Comparison of ENCODE assay signal across 8 cellular contexts in the genomic region with DNA sequence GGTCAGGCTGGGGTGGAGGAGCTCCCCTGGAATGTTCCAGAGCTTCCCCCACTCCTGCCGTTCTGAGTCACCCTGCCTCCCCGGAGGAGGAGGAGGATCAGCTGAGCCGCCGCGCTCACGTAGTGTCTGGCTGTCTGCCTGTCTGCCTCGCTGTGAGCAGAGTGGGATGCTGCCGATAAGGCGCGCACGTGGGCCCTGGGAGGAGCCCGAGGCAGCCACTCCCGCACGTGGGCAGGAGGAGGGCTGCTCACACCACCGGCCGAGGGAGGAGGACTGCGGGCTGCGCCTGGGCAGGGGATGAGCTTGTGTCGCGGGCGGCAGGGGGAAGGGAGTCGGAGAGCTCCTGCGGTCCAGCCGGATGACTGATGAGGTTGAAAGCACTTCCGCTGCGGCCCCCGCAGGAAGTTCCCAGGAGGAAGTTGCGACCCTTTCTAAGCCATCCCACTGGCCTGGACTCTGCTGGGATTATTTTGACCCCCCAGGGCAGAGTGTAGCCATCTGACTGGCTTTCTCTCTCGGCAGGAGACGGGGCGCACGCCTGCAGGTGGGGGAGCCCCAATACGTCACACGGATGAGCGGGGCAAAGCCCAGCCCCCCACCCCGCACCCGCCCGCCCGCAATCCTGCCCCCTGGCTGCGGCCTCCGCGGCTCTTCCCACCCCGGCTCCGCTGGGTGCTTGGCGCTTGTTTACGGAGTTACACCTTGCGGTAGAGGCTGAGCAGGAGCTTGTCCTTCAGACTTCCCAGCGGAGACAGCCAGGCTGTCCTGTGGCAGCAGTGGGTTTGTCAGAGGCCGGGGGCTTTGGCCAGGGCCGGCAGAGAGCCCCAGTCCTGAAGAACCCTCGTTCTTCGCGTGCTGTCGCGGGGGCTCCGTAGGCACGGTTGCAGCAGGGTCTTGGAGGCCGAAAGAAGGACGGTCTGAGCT. TPM values are rescaled to one million over a fixed set of nuclear protein-coding genes. Genes with fewer than 3 reads are reported as not detected.
DNase-seq lines count a peak whose midpoint lies in the region; ATAC-seq and TF ChIP-seq lines count a peak whose summit lies in the region.

No MANE protein-coding gene starts in this region.

- peak overlapping the region; percentile 69 for H3K4me3 Mint-ChIP-seq in activated CD4-positive, alpha-beta memory T cell treated with anti-CD3 and anti-CD28 coated beads, Interleukin-2, amount 10 ng/mL, durations not matched to agents 7 days and 5 days

- CTCF ChIA-PET in AG04449 (lab: Yijun Ruan, JAX): interaction anchor here (0.6 to 2.4 kb wide), 7 partner anchors 8 to 129 kb away, joined by 3 to 10 read pairs (median 4); a partner anchor contains a TSS
- CTCF ChIA-PET in activated CD4-positive, alpha-beta memory T cell treated with anti-CD3 and anti-CD28 coated beads, Interleukin-2, amount 10 ng/mL, durations not matched to agents 7 days and 5 days (lab: Charles Lee): interaction anchor here (1.0 to 2.3 kb wide), 5 partner anchors 8 to 247 kb away, joined by 3 to 7 read pairs (median 5); a partner anchor contains a TSS

- H3K27ac Mint-ChIP-seq in activated CD4-positive, alpha-beta memory T cell treated with anti-CD3 and anti-CD28 coated beads, Interleukin-2, amount 10 ng/mL, durations not matched to agents 7 days and 5 days: peak overlapping the region; percentile 54

- H3K9me3 Mint-ChIP-seq in activated CD4-positive, alpha-beta memory T cell treated with anti-CD3 and anti-CD28 coated beads, Interleukin-2, amount 10 ng/mL, durations not matched to agents 7 days and 5 days: no peaks in the 10 kb centered on the region

- H3K4me1 Mint-ChIP-seq in activated CD4-positive, alpha-beta memory T cell treated with anti-CD3 and anti-CD28 coated beads, Interleukin-2, amount 10 ng/mL, durations not matched to agents 7 days and 5 days: peaks cover 63% of the 10 kb centered on the region

- H3K36me3 Mint-ChIP-seq in activated CD4-positive, alpha-beta memory T cell treated with anti-CD3 and anti-CD28 coated beads, Interleukin-2, amount 10 ng/mL, durations not matched to agents 7 days and 5 days (ENCODE audit: low read depth): peaks cover 10% of the 10 kb centered on the region

- peaks cover 32 to 70% (median 54%) of the 10 kb centered on the region in 4 donors for H3K4me1 ChIP-seq in liver (ENCODE audit: control insufficient read depth in 4 of 4, insufficient read depth in 4 of 4, low read length in 3 of 4)

- intact Hi-C loops in dorsolateral prefrontal cortex (cut with DNase I): no loop called here

- H3K27me3 ChIP-seq in dorsolateral prefrontal cortex (no peaks in the 10 kb centered on the region), liver (ENCODE audit: control insufficient read depth in 4 of 4, insufficient read depth in 4 of 4, low read length in 3 of 4) (no peaks in the 10 kb centered on the region)

- H3K36me3 ChIP-seq in liver (ENCODE audit: control insufficient read depth in 4 of 4, insufficient read depth in 3 of 4, low read depth in 1 of 4, low read length in 3 of 4): peaks cover 0 to under 1% (median 0%) of the 10 kb centered on the region in 4 donors

- ATAC-seq in GM18870 (IDR thresholded peaks at IDR 0.05; ENCODE audit: unreplicated experiment): peak; percentile 47
- peak; percentile 63 for ATAC-seq in HG03135 (IDR thresholded peaks at IDR 0.05; ENCODE audit: unreplicated experiment)

- peak overlapping the region; percentile 61 for H3K4me3 ChIP-seq in AG04449 (ENCODE audit: low read depth, low read length)
- peak overlapping the region; percentile 45 to 85 (median 70) for H3K4me3 ChIP-seq in dorsolateral prefrontal cortex
- peak overlapping the region in 2 of 3 donors; percentile 17 to 42 for H3K4me3 ChIP-seq in liver (ENCODE audit: low read depth in 1 of 3, low read length in 3 of 3)

- H3K9me3 ChIP-seq in liver (ENCODE audit: control insufficient read depth in 4 of 4, low read length in 3 of 4): no peaks in the 10 kb centered on the region

- peak; percentile 8 for TF ChIP-seq CTCF in AG04449 (IDR thresholded peaks at IDR 0.05; ENCODE audit: insufficient read depth, low read length, missing control alignments)
- TF ChIP-seq CTCF in dorsolateral prefrontal cortex (IDR thresholded peaks at IDR 0.05 in 54 of 56, conservative IDR thresholded peaks at IDR 0.05 in 2 of 56; ENCODE audit: low read depth in 1 of 56, partially characterized antibody in 56 of 56): peak in 54 of 56 donors; percentile 3 to 76 (median 52)
- TF ChIP-seq CTCF in liver (IDR thresholded peaks at IDR 0.05; ENCODE audit: low read depth, low read length, missing input control): no peak

- DNase-seq in AG04449 (ENCODE audit: low read depth, low spot score): peak; percentile 93
- DNase-seq in NCI-H526 treated with DMSO at 0.1 percent for 48 hours (lab: John Stamatoyannopoulos, UW): peak; percentile 57
- peak; percentile 78 for DNase-seq in activated CD4-positive, alpha-beta memory T cell treated with anti-CD3 and anti-CD28 coated beads, Interleukin-2, amount 10 ng/mL, durations not matched to agents 7 days and 5 days
- DNase-seq in dorsolateral prefrontal cortex: peak; percentile 80 to 98 (median 94)
- DNase-seq in stimulated activated CD4-positive, alpha-beta T cell treated with anti-CD3 and anti-CD28 coated beads, Interleukin-2, amount 100 ng/mL, for 4 hours (ENCODE audit: low read depth): peak; percentile 79

- H3K27ac ChIP-seq in dorsolateral prefrontal cortex (peak overlapping the region; percentile 67 to 100 (median 96)), liver (ENCODE audit: low read depth in 1 of 2, low read length in 2 of 2) (peak overlapping the region; percentile 99)

- 21% methylated on average over 59 of the region's 59 CpGs for WGBS in liver

- peak overlapping the region; percentile 73 to 81 for H3K9ac ChIP-seq in liver (ENCODE audit: low read depth in 1 of 2, low read length in 2 of 2)

- peak; percentile 15 to 25 for TF ChIP-seq RAD21 in liver (IDR thresholded peaks at IDR 0.05)

- POLR2A ChIA-PET in AG04449 (lab: Yijun Ruan, JAX): interaction anchor here (1.0 to 2.3 kb wide), 4 partner anchors 9 to 69 kb away, joined by 3 to 15 read pairs (median 6); a partner anchor contains a TSS
- POLR2A ChIA-PET in activated CD4-positive, alpha-beta memory T cell treated with anti-CD3 and anti-CD28 coated beads, Interleukin-2, amount 10 ng/mL, durations not matched to agents 7 days and 5 days (lab: Charles Lee): interaction anchor here (0.6 to 3.0 kb wide), 7 partner anchors 9 to 70 kb away, joined by 3 to 27 read pairs (median 4); a partner anchor contains a TSS

- no peaks in the 10 kb centered on the region for H3K27me3 Mint-ChIP-seq in activated CD4-positive, alpha-beta memory T cell treated with anti-CD3 and anti-CD28 coated beads, Interleukin-2, amount 10 ng/mL, durations not matched to agents 7 days and 5 days

TF ChIP-seq in liver, 16 proteins besides CTCF, POLR2A, EP300 and RAD21 (continues in another document):
- peak in 1 of 2 donors; percentile 78 for TF ChIP-seq EGR1 (IDR thresholded peaks at IDR 0.05; ENCODE audit: low read depth in 2 of 2)
- peak; percentile 85 to 96 for TF ChIP-seq JUND (IDR thresholded peaks at IDR 0.05)
- peak; percentile 70 to 84 for TF ChIP-seq GABPA (IDR thresholded peaks at IDR 0.05 in 1 of 2, conservative IDR thresholded peaks at IDR 0.05 in 1 of 2)
- TF ChIP-seq, protein P1, sequence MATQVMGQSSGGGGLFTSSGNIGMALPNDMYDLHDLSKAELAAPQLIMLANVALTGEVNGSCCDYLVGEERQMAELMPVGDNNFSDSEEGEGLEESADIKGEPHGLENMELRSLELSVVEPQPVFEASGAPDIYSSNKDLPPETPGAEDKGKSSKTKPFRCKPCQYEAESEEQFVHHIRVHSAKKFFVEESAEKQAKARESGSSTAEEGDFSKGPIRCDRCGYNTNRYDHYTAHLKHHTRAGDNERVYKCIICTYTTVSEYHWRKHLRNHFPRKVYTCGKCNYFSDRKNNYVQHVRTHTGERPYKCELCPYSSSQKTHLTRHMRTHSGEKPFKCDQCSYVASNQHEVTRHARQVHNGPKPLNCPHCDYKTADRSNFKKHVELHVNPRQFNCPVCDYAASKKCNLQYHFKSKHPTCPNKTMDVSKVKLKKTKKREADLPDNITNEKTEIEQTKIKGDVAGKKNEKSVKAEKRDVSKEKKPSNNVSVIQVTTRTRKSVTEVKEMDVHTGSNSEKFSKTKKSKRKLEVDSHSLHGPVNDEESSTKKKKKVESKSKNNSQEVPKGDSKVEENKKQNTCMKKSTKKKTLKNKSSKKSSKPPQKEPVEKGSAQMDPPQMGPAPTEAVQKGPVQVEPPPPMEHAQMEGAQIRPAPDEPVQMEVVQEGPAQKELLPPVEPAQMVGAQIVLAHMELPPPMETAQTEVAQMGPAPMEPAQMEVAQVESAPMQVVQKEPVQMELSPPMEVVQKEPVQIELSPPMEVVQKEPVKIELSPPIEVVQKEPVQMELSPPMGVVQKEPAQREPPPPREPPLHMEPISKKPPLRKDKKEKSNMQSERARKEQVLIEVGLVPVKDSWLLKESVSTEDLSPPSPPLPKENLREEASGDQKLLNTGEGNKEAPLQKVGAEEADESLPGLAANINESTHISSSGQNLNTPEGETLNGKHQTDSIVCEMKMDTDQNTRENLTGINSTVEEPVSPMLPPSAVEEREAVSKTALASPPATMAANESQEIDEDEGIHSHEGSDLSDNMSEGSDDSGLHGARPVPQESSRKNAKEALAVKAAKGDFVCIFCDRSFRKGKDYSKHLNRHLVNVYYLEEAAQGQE (IDR thresholded peaks at IDR 0.05): peak; percentile 90
- TF ChIP-seq, protein P2, sequence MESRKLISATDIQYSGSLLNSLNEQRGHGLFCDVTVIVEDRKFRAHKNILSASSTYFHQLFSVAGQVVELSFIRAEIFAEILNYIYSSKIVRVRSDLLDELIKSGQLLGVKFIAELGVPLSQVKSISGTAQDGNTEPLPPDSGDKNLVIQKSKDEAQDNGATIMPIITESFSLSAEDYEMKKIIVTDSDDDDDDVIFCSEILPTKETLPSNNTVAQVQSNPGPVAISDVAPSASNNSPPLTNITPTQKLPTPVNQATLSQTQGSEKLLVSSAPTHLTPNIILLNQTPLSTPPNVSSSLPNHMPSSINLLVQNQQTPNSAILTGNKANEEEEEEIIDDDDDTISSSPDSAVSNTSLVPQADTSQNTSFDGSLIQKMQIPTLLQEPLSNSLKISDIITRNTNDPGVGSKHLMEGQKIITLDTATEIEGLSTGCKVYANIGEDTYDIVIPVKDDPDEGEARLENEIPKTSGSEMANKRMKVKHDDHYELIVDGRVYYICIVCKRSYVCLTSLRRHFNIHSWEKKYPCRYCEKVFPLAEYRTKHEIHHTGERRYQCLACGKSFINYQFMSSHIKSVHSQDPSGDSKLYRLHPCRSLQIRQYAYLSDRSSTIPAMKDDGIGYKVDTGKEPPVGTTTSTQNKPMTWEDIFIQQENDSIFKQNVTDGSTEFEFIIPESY (IDR thresholded peaks at IDR 0.05): no peak

RNA-seq across cellular contexts. Expression of a gene that starts 9.8 kb away (rescaled TPM):
- total RNA-seq in activated CD4-positive, alpha-beta memory T cell treated with anti-CD3 and anti-CD28 coated beads, Interleukin-2, amount 10 ng/mL, durations not matched to agents 7 days and 5 days: 10 to 100 TPM; 94.1 to 95.0 TPM
- total RNA-seq in dorsolateral prefrontal cortex (100 to 1,000 TPM; 169 to 469 (median 338) TPM), liver (100 to 1,000 TPM in 1 of 2 donors, 10 to 100 TPM in 1; 20.5 to 104 TPM)
- 10 to 100 TPM; 34.7 to 35.0 TPM for polyA plus RNA-seq in liver

RNA-seq across cellular contexts. Expression of a gene that starts 47.4 kb away (rescaled TPM):
- 10 to 100 TPM; 54.3 to 55.6 TPM for total RNA-seq in activated CD4-positive, alpha-beta memory T cell treated with anti-CD3 and anti-CD28 coated beads, Interleukin-2, amount 10 ng/mL, durations not matched to agents 7 days and 5 days
- total RNA-seq in dorsolateral prefrontal cortex (10 to 100 TPM; 21.2 to 46.5 (median 30.9) TPM), liver (1 to 10 TPM; 3.8 to 7.7 TPM)
- 10 to 100 TPM; 59.8 to 62.4 TPM for polyA plus RNA-seq in liver

Comparison
In these comparisons a context has a peak if more than half of its experiments do, and no peak if none do; other contexts are left out.
1. Peak in every context shown above with its lines: DNase-seq, ATAC-seq, H3K4me3 ChIP-seq and H3K27ac ChIP-seq.